In the genomic region with DNA sequence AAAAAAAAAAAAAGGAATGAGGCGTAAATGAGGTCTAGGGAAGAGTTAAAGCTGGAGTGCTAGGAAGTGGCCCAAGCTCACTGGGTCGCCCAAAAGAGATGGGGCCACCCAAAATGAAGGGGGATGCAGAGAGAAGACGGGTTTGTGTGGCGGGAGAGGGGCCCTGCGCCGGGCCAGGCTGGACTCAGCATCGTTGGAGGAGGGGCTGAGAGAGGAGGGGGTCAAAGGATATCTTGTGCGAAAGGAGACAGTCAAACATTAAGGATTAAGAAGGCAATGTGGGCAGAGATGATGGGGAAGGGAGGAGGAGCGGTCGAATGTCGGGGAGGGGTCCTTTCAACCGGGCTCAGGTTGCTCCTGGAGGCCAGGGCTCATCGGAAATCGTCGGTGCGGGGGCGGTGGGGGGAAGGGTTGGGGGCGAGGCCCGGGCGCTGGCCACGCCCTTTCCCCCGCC, we compare ENCODE assay signal across 8 cellular contexts. TPM values are rescaled to one million over a fixed set of nuclear protein-coding genes. Genes with fewer than 3 reads are reported as not detected.
DNase-seq lines count a peak whose midpoint lies in the region; ATAC-seq and TF ChIP-seq lines count a peak whose summit lies in the region.

No MANE protein-coding gene starts in this region.

- TF ChIP-seq CTCF in AG04450 (IDR thresholded peaks at IDR 0.05; ENCODE audit: low read depth, low read length) (no peak), cardiac fibroblast (IDR thresholded peaks at IDR 0.05; ENCODE audit: low read depth, low read length) (no peak)

- CTCF ChIA-PET in AG04450 (lab: Charles Lee), result interaction anchor here (0.5 to 2.9 kb wide), 27 partner anchors 10 to 259 kb away, joined by 3 to 23 read pairs (median 4); a partner anchor contains a TSS

- H3K4me1 ChIP-seq in muscle layer of duodenum (ENCODE audit: control insufficient read depth in 1 of 2, insufficient read depth in 2 of 2, low read length in 2 of 2), result peaks cover 0 to 8% of the 10 kb centered on the region in 2 donors

- POLR2A ChIA-PET in AG04450 (lab: Yijun Ruan, JAX), result interaction anchor here (0.6 to 1.4 kb wide), 3 partner anchors 21 to 35 kb away, joined by 3 to 5 read pairs (median 4); a partner anchor contains a TSS

- H3K27ac ChIP-seq in AG04450 (ENCODE audit: low read depth, low read length) (peak overlapping the region; percentile 61), muscle layer of duodenum (ENCODE audit: low read length) (peak overlapping the region; percentile 63)

- H3K36me3 ChIP-seq in muscle layer of duodenum (ENCODE audit: control insufficient read depth in 1 of 2, insufficient read depth in 2 of 2, low read length in 2 of 2), result no peaks in the 10 kb centered on the region

- H3K9me3 ChIP-seq in AG04450 (ENCODE audit: control insufficient read depth, insufficient read depth, low read length) (no peaks in the 10 kb centered on the region), muscle layer of duodenum (ENCODE audit: control insufficient read depth in 1 of 2, low read length in 2 of 2) (no peaks in the 10 kb centered on the region)

- H3K4me3 ChIP-seq in AG04450 (ENCODE audit: low read depth, low read length) (peak overlapping the region; percentile 52), cardiac fibroblast (replicated peaks in 1 of 2; ENCODE audit: low read depth in 2 of 2, low read length in 2 of 2) (peak overlapping the region; percentile 46 to 48), muscle layer of duodenum (ENCODE audit: low read depth in 1 of 2, low read length in 2 of 2) (peak overlapping the region; percentile 51 to 63)

- peak; percentile 4 for ATAC-seq in HG03097 (IDR thresholded peaks at IDR 0.05; ENCODE audit: low FRiP score, unreplicated experiment)
- ATAC-seq in GM21423 (IDR thresholded peaks at IDR 0.05; ENCODE audit: unreplicated experiment), result no peak
- no peak for ATAC-seq in HG03135 (IDR thresholded peaks at IDR 0.05; ENCODE audit: unreplicated experiment)
- no peak for ATAC-seq in HG03520 (IDR thresholded peaks at IDR 0.05; ENCODE audit: unreplicated experiment)
- no peak for ATAC-seq in GM18861 (IDR thresholded peaks at IDR 0.05; ENCODE audit: unreplicated experiment)

- no peaks in the 10 kb centered on the region for H3K27me3 ChIP-seq in AG04450 (ENCODE audit: control insufficient read depth, insufficient read depth, low read length)
- no peaks in the 10 kb centered on the region for H3K27me3 ChIP-seq in muscle layer of duodenum (ENCODE audit: low read depth, low read length)

- DNase-seq in AG04450 (ENCODE audit: low read depth, low spot score) (no peak), cardiac fibroblast (ENCODE audit: low read depth in 2 of 2) (no peak)

RNA-seq across cellular contexts. Expression of a gene that starts 0.8 kb away (rescaled TPM):
- polyA plus RNA-seq in AG04450 (2011; rRNA removed), result 23.5 and 26.0 TPM in 2 replicates
- polyA minus RNA-seq in AG04450 (2011; rRNA and poly(A)+ RNA removed), result 36.7 and 42.1 TPM in 2 replicates

RNA-seq across cellular contexts. Expression of a gene that starts 22.3 kb away (rescaled TPM):
- 0.45 and 0.67 TPM in 2 replicates for polyA plus RNA-seq in AG04450 (2011; rRNA removed)
- polyA minus RNA-seq in AG04450 (2011; rRNA and poly(A)+ RNA removed), result 0.28 and 0.48 TPM in 2 replicates

RNA-seq across cellular contexts. Expression of a gene that starts 34.5 kb away (rescaled TPM):
- polyA plus RNA-seq in AG04450 (2011; rRNA removed), result 42.4 and 48.4 TPM in 2 replicates
- polyA minus RNA-seq in AG04450 (2011; rRNA and poly(A)+ RNA removed), result 15.7 and 19.2 TPM in 2 replicates

RNA-seq across cellular contexts. Expression of a gene that starts 57.9 kb away (rescaled TPM):
- polyA plus RNA-seq in AG04450 (2011; rRNA removed), result 35.1 and 56.5 TPM in 2 replicates
- 28.3 and 36.3 TPM in 2 replicates for polyA minus RNA-seq in AG04450 (2011; rRNA and poly(A)+ RNA removed)

RNA-seq across cellular contexts. Expression of a gene that starts 58.1 kb away (rescaled TPM):
- 7.4 and 7.5 TPM in 2 replicates for polyA plus RNA-seq in AG04450 (2011; rRNA removed)
- polyA minus RNA-seq in AG04450 (2011; rRNA and poly(A)+ RNA removed), result 5.3 and 5.7 TPM in 2 replicates
